26 cellular contexts compared by ENCODE assay signal in genomic region chr15:78571382-78571781, GRCh38. TPM values are rescaled to one million over a fixed set of nuclear protein-coding genes. Genes with fewer than 3 reads are reported as not detected.
DNase-seq lines count a peak whose midpoint lies in the region; ATAC-seq and TF ChIP-seq lines count a peak whose summit lies in the region.
"Had no signal": no experiment of that assay in that cellular context is flagged by ENCODE, and none has a peak within 500 bp of the region (broad histone marks: within the 10 kb centered on the region; RNA-seq: fewer than 3 reads in every experiment).

No MANE protein-coding gene starts in this region.

- peaks cover 9% of the 10 kb centered on the region for H3K27me3 Mint-ChIP-seq in T-helper 17 cell

- ATAC-seq in T-helper 17 cell: no peak
- no peak for ATAC-seq in HG02970 (IDR thresholded peaks at IDR 0.05; ENCODE audit: low FRiP score, unreplicated experiment)

- TF ChIP-seq CTCF in HEK293 (tag by site-specific recombination; IDR thresholded peaks at IDR 0.05) (no peak), Loucy (conservative IDR thresholded peaks at IDR 0.05; ENCODE audit: low read length) (no peak)

- peaks cover 25% of the 10 kb centered on the region for H4K20me1 ChIP-seq in Loucy (ENCODE audit: insufficient read depth, low read length, poor library complexity, severe bottlenecking)

- H3K79me2 ChIP-seq in Loucy (ENCODE audit: insufficient read depth, low read length): peaks cover 86% of the 10 kb centered on the region

- H3K27ac ChIP-seq in HEK293 (ENCODE audit: extremely low read depth, low read depth, low read length) (no peak overlapping the region), SK-N-MC (peak overlapping the region; percentile 72)
- H3K27ac ChIP-seq: BLaER1 had no signal

- DNase-seq in HEK293T (ENCODE audit: extremely low spot score) (no peak), SK-N-MC (ENCODE audit: low read depth, low spot score) (no peak), NCI-H446 (lab: John Stamatoyannopoulos, UW) (no peak), T-helper 17 cell (no peak), SKM-1 (lab: John Stamatoyannopoulos, UW; ENCODE audit: unreplicated experiment) (no peak)
- DNase-seq: 8988T; ACHN; BE2C; C1 segment of cervical spinal cord; CD4-positive, alpha-beta memory T cell; CD4-positive, CD25-positive, alpha-beta regulatory T cell; CD8-positive, alpha-beta memory T cell; COR-L47; DMS 273 treated with DMSO at 0.1 percent for 48 hours; DMS153; DMS53; DMS79; DND-41; GDM1 had no signal

- no peaks in the 10 kb centered on the region for H3K36me3 Mint-ChIP-seq in T-helper 17 cell (ENCODE audit: low read depth)
- H3K36me3 Mint-ChIP-seq: CD4-positive, alpha-beta memory T cell; CD4-positive, CD25-positive, alpha-beta regulatory T cell had no signal

- H3K4me2 ChIP-seq in Loucy (ENCODE audit: low read depth, low read length, poor library complexity, severe bottlenecking): peak overlapping the region; percentile 51
- H3K4me2 ChIP-seq: BLaER1 had no signal

- POLR2A ChIA-PET in HEK293 (lab: Yijun Ruan, JAX): no interaction called here
- POLR2A ChIA-PET in HEK293T (lab: Yijun Ruan, JAX): no interaction called here

- no peaks in the 10 kb centered on the region; the same call in 1 of the 2 replicates for H3F3A ChIP-seq in Loucy (ENCODE audit: low read depth)

- H3K9ac ChIP-seq in Loucy (ENCODE audit: low read depth, low read length, poor library complexity, severe bottlenecking): no peak overlapping the region
- H3K9ac ChIP-seq in SK-N-MC (ENCODE audit: insufficient read length): peak overlapping the region; percentile 7
- H3K9ac ChIP-seq: BLaER1 had no signal

- H3K9me2 ChIP-seq in Loucy (replicated peaks; ENCODE audit: low read depth, low read length): no peaks in the 10 kb centered on the region

- H2AFZ ChIP-seq in Loucy (ENCODE audit: low read length): no peak overlapping the region

- H3K4me1 Mint-ChIP-seq in T-helper 17 cell: peaks cover 5% of the 10 kb centered on the region

- H3K9me3 ChIP-seq in HEK293 (ENCODE audit: control insufficient read depth, insufficient read depth, low read depth, low read length) (no peaks in the 10 kb centered on the region), Loucy (ENCODE audit: insufficient read depth, low read depth, low read length) (no peaks in the 10 kb centered on the region), SK-N-MC (ENCODE audit: low read depth, low read length) (no peaks in the 10 kb centered on the region), T-helper 17 cell (ENCODE audit: control insufficient read depth, low read length, poor library complexity, severe bottlenecking) (no peaks in the 10 kb centered on the region)
- H3K9me3 ChIP-seq: BE2C, BLaER1 had no signal

- CTCF ChIA-PET in HEK293 (lab: Yijun Ruan, JAX) (interaction anchor here (0.9 kb wide), 1 partner anchor 138 kb away, joined by 6 read pairs; no protein-coding TSS in a partner anchor), HEK293T (lab: Yijun Ruan, JAX) (interaction anchor here (0.6 to 0.8 kb wide), 3 partner anchors 49 to 327 kb away, joined by 3 to 4 read pairs (median 3); no protein-coding TSS in a partner anchor)

- no peak overlapping the region for H3K4me3 Mint-ChIP-seq in T-helper 17 cell
- H3K4me3 Mint-ChIP-seq: CD14-positive monocyte; CD4-positive, alpha-beta memory T cell; CD8-positive, alpha-beta memory T cell had no signal

- no peak overlapping the region for H3K4me3 ChIP-seq in HEK293 (ENCODE audit: low read depth, low read length)
- H3K4me3 ChIP-seq in Loucy (ENCODE audit: low read length, poor library complexity, severe bottlenecking): no peak overlapping the region
- no peak overlapping the region for H3K4me3 ChIP-seq in SK-N-MC
- H3K4me3 ChIP-seq: BLaER1, GM12878 had no signal

- H3K27me3 ChIP-seq in Loucy (ENCODE audit: insufficient read depth, low read length, poor library complexity, severe bottlenecking): no peaks in the 10 kb centered on the region
- H3K27me3 ChIP-seq: BE2C, BLaER1 had no signal

- H3K36me3 ChIP-seq in HEK293 (ENCODE audit: control insufficient read depth in 2 of 2, insufficient read depth in 1 of 2, low read length in 2 of 2) (no peaks in the 10 kb centered on the region), Loucy (ENCODE audit: insufficient read depth, low read length) (no peaks in the 10 kb centered on the region), SK-N-MC (ENCODE audit: insufficient read depth, low read length) (no peaks in the 10 kb centered on the region)
- H3K36me3 ChIP-seq: BE2C, BLaER1 had no signal

- H3K27ac Mint-ChIP-seq in T-helper 17 cell: no peak overlapping the region
- H3K27ac Mint-ChIP-seq: CD14-positive monocyte; CD4-positive, CD25-positive, alpha-beta regulatory T cell; CD8-positive, alpha-beta memory T cell had no signal

- H3K4me1 ChIP-seq in HEK293 (ENCODE audit: control insufficient read depth, insufficient read depth, low read length) (peaks cover 11% of the 10 kb centered on the region), Loucy (ENCODE audit: insufficient read depth, low read length, poor library complexity, severe bottlenecking) (peaks cover 39% of the 10 kb centered on the region)

TF ChIP-seq in HEK293, 187 proteins besides CTCF, POLR2A, EP300 and RAD21 (continues in another document):
- TF ChIP-seq ZNF19 (tag by site-specific recombination; IDR thresholded peaks at IDR 0.05; ENCODE audit: low read depth) (no peak), ZNF629 (tag by site-specific recombination; IDR thresholded peaks at IDR 0.05) (0 out of 2 replicates have a peak, but pooled peaks have one; percentile 14), ZNF626 (tag by site-specific recombination; IDR thresholded peaks at IDR 0.05) (no peak), ZNF776 (tag by site-specific recombination; IDR thresholded peaks at IDR 0.05; ENCODE audit: borderline replicate concordance) (no peak), ZNF138 (tag by site-specific recombination; IDR thresholded peaks at IDR 0.05; ENCODE audit: borderline replicate concordance) (no peak), ZNF157 (tag by site-specific recombination; IDR thresholded peaks at IDR 0.05) (no peak), PRDM6 (tag by site-specific recombination; IDR thresholded peaks at IDR 0.05) (peak; percentile 62), PRDM1 (tag by site-specific recombination; IDR thresholded peaks at IDR 0.05) (no peak)

TF ChIP-seq in HEK293T, 16 proteins besides CTCF, POLR2A, EP300 and RAD21:
- TF ChIP-seq TARDBP (IDR thresholded peaks at IDR 0.05) (no peak), L3MBTL2 (conservative IDR thresholded peaks at IDR 0.05) (no peak), ELF4 (IDR thresholded peaks at IDR 0.05) (no peak), PKNOX1 (IDR thresholded peaks at IDR 0.05) (peak; percentile 47), FOXM1 (IDR thresholded peaks at IDR 0.05; ENCODE audit: borderline replicate concordance) (no peak), LEF1 (IDR thresholded peaks at IDR 0.05; ENCODE audit: borderline replicate concordance) (no peak), FOXK2 (IDR thresholded peaks at IDR 0.05) (no peak), NFRKB (IDR thresholded peaks at IDR 0.05) (no peak), BHLHE40 (IDR thresholded peaks at IDR 0.05; ENCODE audit: borderline replicate concordance) (no peak), SP1 (IDR thresholded peaks at IDR 0.05) (no peak), FOXA1 (IDR thresholded peaks at IDR 0.05) (no peak), CTBP1 (IDR thresholded peaks at IDR 0.05; ENCODE audit: borderline replicate concordance) (no peak), ARNT (IDR thresholded peaks at IDR 0.05) (no peak), HDGF (IDR thresholded peaks at IDR 0.05; ENCODE audit: borderline replicate concordance) (no peak), ZNF384 (IDR thresholded peaks at IDR 0.05) (peak; percentile 75), SUZ12 (IDR thresholded peaks at IDR 0.05) (no peak)

RNA-seq across cellular contexts. Expression of gene CHRNA5, which starts 6.1 kb away (rescaled TPM):
- under 1 TPM; 0.39 to 0.65 TPM for total RNA-seq in T-helper 17 cell

RNA-seq across cellular contexts. Expression of gene PSMA4, which starts 31.1 kb away (rescaled TPM):
- total RNA-seq in T-helper 17 cell: 10 to 100 TPM; 66.6 to 72.8 TPM

RNA-seq across cellular contexts. Expression of gene CHRNA3, which starts 49.4 kb away (rescaled TPM):
- not detected for total RNA-seq in T-helper 17 cell
- total RNA-seq: A673; CD4-positive, alpha-beta memory T cell; CD4-positive, CD25-positive, alpha-beta regulatory T cell; CD8-positive, alpha-beta memory T cell; GM12878 had no signal
